ENCODE assay signal across 9 cellular contexts in genomic region chr21:38277501-38278111, GRCh38. TPM values are rescaled to one million over a fixed set of nuclear protein-coding genes. Genes with fewer than 3 reads are reported as not detected.
DNase-seq lines count a peak whose midpoint lies in the region; ATAC-seq and TF ChIP-seq lines count a peak whose summit lies in the region.
"Had no signal": no experiment of that assay in that cellular context is flagged by ENCODE, and none has a peak within 500 bp of the region (broad histone marks: within the 10 kb centered on the region; RNA-seq: fewer than 3 reads in every experiment).

No MANE protein-coding gene starts in this region.

- peaks cover 7% of the 10 kb centered on the region for H3K4me1 Mint-ChIP-seq in activated CD8-positive, alpha-beta T cell treated with anti-CD3 and anti-CD28 coated beads for 36 hours (ENCODE audit: low read depth)
- no peaks in the 10 kb centered on the region for H3K4me1 Mint-ChIP-seq in activated CD8-positive, alpha-beta T cell treated with anti-CD3 and anti-CD28 coated beads, Interleukin-2, amount 10 ng/mL, durations not matched to agents 7 days and 5 days (ENCODE audit: low read depth)

- no peaks in the 10 kb centered on the region for H3K27me3 ChIP-seq in SJSA1 (replicated peaks)
- no peaks in the 10 kb centered on the region for H3K27me3 ChIP-seq in fibroblast of lung (ENCODE audit: control insufficient read depth, insufficient read depth, low read length)
- no peaks in the 10 kb centered on the region for H3K27me3 ChIP-seq in skeletal muscle satellite cell (ENCODE audit: control insufficient read depth, insufficient read depth, low read length)

- no peaks in the 10 kb centered on the region for H3K9me3 Mint-ChIP-seq in activated CD8-positive, alpha-beta T cell treated with anti-CD3 and anti-CD28 coated beads for 36 hours
- no peaks in the 10 kb centered on the region for H3K9me3 Mint-ChIP-seq in activated CD8-positive, alpha-beta T cell treated with anti-CD3 and anti-CD28 coated beads, Interleukin-2, amount 10 ng/mL, durations not matched to agents 7 days and 5 days (ENCODE audit: insufficient read depth)

- H3K36me3 ChIP-seq in SJSA1, result no peaks in the 10 kb centered on the region
- H3K36me3 ChIP-seq in fibroblast of lung (ENCODE audit: control insufficient read depth, insufficient read depth, low read length), result no peaks in the 10 kb centered on the region
- no peaks in the 10 kb centered on the region for H3K36me3 ChIP-seq in skeletal muscle satellite cell (ENCODE audit: insufficient read depth, low read length)

- no peak overlapping the region for H3K4me3 ChIP-seq in SJSA1
- no peak overlapping the region for H3K4me3 ChIP-seq in fibroblast of lung (replicated peaks in 1 of 4; ENCODE audit: control extremely low read depth in 1 of 4, insufficient read depth in 1 of 4, low read depth in 3 of 4, low read length in 4 of 4)
- H3K4me3 ChIP-seq in skeletal muscle satellite cell (ENCODE audit: low read length), result no peak overlapping the region

- H3K79me2 ChIP-seq in fibroblast of lung (ENCODE audit: control insufficient read depth, insufficient read depth, low read length), result no peaks in the 10 kb centered on the region

- no peak overlapping the region for H3K27ac Mint-ChIP-seq in activated CD8-positive, alpha-beta T cell treated with anti-CD3 and anti-CD28 coated beads for 36 hours
- no peak overlapping the region for H3K27ac Mint-ChIP-seq in activated CD8-positive, alpha-beta T cell treated with anti-CD3 and anti-CD28 coated beads, Interleukin-2, amount 10 ng/mL, durations not matched to agents 7 days and 5 days

- peak overlapping the region; percentile 72 for H3K27ac ChIP-seq in SJSA1
- peak overlapping the region; percentile 63 for H3K27ac ChIP-seq in fibroblast of lung (ENCODE audit: insufficient read depth, low read length)
- H3K27ac ChIP-seq: C4-2B had no signal

- no peak overlapping the region for H3K4me3 Mint-ChIP-seq in activated CD8-positive, alpha-beta T cell treated with anti-CD3 and anti-CD28 coated beads for 36 hours
- H3K4me3 Mint-ChIP-seq in activated CD8-positive, alpha-beta T cell treated with anti-CD3 and anti-CD28 coated beads, Interleukin-2, amount 10 ng/mL, durations not matched to agents 7 days and 5 days, result no peak overlapping the region

- H4K20me1 ChIP-seq in fibroblast of lung (ENCODE audit: control insufficient read depth, extremely low read depth, insufficient read depth, low read length), result no peaks in the 10 kb centered on the region

- H3K36me3 Mint-ChIP-seq in activated CD8-positive, alpha-beta T cell treated with anti-CD3 and anti-CD28 coated beads for 36 hours (ENCODE audit: low read depth), result no peaks in the 10 kb centered on the region
- no peaks in the 10 kb centered on the region for H3K36me3 Mint-ChIP-seq in activated CD8-positive, alpha-beta T cell treated with anti-CD3 and anti-CD28 coated beads, Interleukin-2, amount 10 ng/mL, durations not matched to agents 7 days and 5 days (ENCODE audit: low read depth)

- H3K4me1 ChIP-seq in SJSA1 (replicated peaks), result peaks cover 29% of the 10 kb centered on the region
- peaks cover 12% of the 10 kb centered on the region for H3K4me1 ChIP-seq in fibroblast of lung (ENCODE audit: control insufficient read depth, extremely low read depth, insufficient read depth, low read length)
- H3K4me1 ChIP-seq in skeletal muscle satellite cell (ENCODE audit: control insufficient read depth, insufficient read depth, low read length), result peaks cover 41% of the 10 kb centered on the region

- peak; percentile 17 for DNase-seq in activated CD8-positive, alpha-beta T cell treated with anti-CD3 and anti-CD28 coated beads for 36 hours
- DNase-seq in activated CD8-positive, alpha-beta T cell treated with anti-CD3 and anti-CD28 coated beads, Interleukin-2, amount 10 ng/mL, durations not matched to agents 7 days and 5 days, result no peak
- peak; percentile 78 to 81 for DNase-seq in SJSA1 (ENCODE audit: low read depth in 1 of 2, low spot score in 2 of 2)
- peak; percentile 98 to 100 for DNase-seq in fibroblast of lung (ENCODE audit: low read depth in 2 of 2)
- no peak for DNase-seq in NCI-H1105 treated with DMSO at 0.1 percent for 48 hours (lab: John Stamatoyannopoulos, UW)

- POLR2A ChIA-PET in activated CD8-positive, alpha-beta T cell treated with anti-CD3 and anti-CD28 coated beads for 36 hours (lab: Charles Lee), result no interaction called here
- POLR2A ChIA-PET in activated CD8-positive, alpha-beta T cell treated with anti-CD3 and anti-CD28 coated beads, Interleukin-2, amount 10 ng/mL, durations not matched to agents 7 days and 5 days (lab: Charles Lee), result no interaction called here

- intact Hi-C loops in activated CD8-positive, alpha-beta T cell treated with anti-CD3 and anti-CD28 coated beads for 36 hours (cut with micrococcal nuclease), result no loop called here

- H3K27me3 Mint-ChIP-seq in activated CD8-positive, alpha-beta T cell treated with anti-CD3 and anti-CD28 coated beads for 36 hours, result peaks cover 3% of the 10 kb centered on the region
- no peaks in the 10 kb centered on the region for H3K27me3 Mint-ChIP-seq in activated CD8-positive, alpha-beta T cell treated with anti-CD3 and anti-CD28 coated beads, Interleukin-2, amount 10 ng/mL, durations not matched to agents 7 days and 5 days (ENCODE audit: low read depth)

- no peak for TF ChIP-seq CTCF in activated CD8-positive, alpha-beta T cell treated with anti-CD3 and anti-CD28 coated beads for 36 hours (IDR thresholded peaks at IDR 0.05)
- TF ChIP-seq CTCF in fibroblast of lung (conservative IDR thresholded peaks at IDR 0.05 in 1 of 2, IDR thresholded peaks at IDR 0.05 in 1 of 2; ENCODE audit: low read depth in 1 of 2, low read length in 2 of 2), result no peak

- peak; percentile 84 for ATAC-seq in activated CD8-positive, alpha-beta T cell treated with anti-CD3 and anti-CD28 coated beads for 36 hours
- no peak for ATAC-seq in activated CD8-positive, alpha-beta T cell treated with anti-CD3 and anti-CD28 coated beads, Interleukin-2, amount 10 ng/mL, durations not matched to agents 7 days and 5 days
- no peak for ATAC-seq in GM18520 (IDR thresholded peaks at IDR 0.05; ENCODE audit: unreplicated experiment)
- ATAC-seq in HG02759 (IDR thresholded peaks at IDR 0.05; ENCODE audit: unreplicated experiment), result no peak

- H3K9ac ChIP-seq in fibroblast of lung (ENCODE audit: insufficient read depth, low read length), result no peak overlapping the region
- H3K9ac ChIP-seq in skeletal muscle satellite cell (ENCODE audit: low read depth, low read length), result peak overlapping the region; percentile 80

- H2AFZ ChIP-seq in fibroblast of lung (ENCODE audit: low read length), result no peak overlapping the region

- CTCF ChIA-PET in activated CD8-positive, alpha-beta T cell treated with anti-CD3 and anti-CD28 coated beads for 36 hours (lab: Charles Lee), result interaction anchor here (1.2 kb wide), 1 partner anchor 79 kb away, joined by 3 read pairs; no protein-coding TSS in a partner anchor
- CTCF ChIA-PET in activated CD8-positive, alpha-beta T cell treated with anti-CD3 and anti-CD28 coated beads, Interleukin-2, amount 10 ng/mL, durations not matched to agents 7 days and 5 days (lab: Charles Lee), result no interaction called here

- H3K4me2 ChIP-seq in fibroblast of lung (ENCODE audit: extremely low read depth, insufficient read depth, low read length), result no peak overlapping the region
- H3K4me2 ChIP-seq in skeletal muscle satellite cell (ENCODE audit: low read length), result peak overlapping the region; percentile 38

- H3K9me3 ChIP-seq in SJSA1 (replicated peaks) (no peaks in the 10 kb centered on the region), fibroblast of lung (ENCODE audit: control insufficient read depth, insufficient read depth, low read depth, low read length) (no peaks in the 10 kb centered on the region), skeletal muscle satellite cell (replicated peaks; ENCODE audit: low read length) (no peaks in the 10 kb centered on the region)

RNA-seq across cellular contexts. Expression of gene KCNJ15, which starts 20.8 kb away (rescaled TPM):
- under 1 TPM in 1 of 2 experiments, not detected in 1; 0.43 TPM for total RNA-seq in activated CD8-positive, alpha-beta T cell treated with anti-CD3 and anti-CD28 coated beads for 36 hours
- total RNA-seq in activated CD8-positive, alpha-beta T cell treated with anti-CD3 and anti-CD28 coated beads, Interleukin-2, amount 10 ng/mL, durations not matched to agents 7 days and 5 days, result not detected
- 0.05 TPM in 1 of 2 replicates, not detected in the other for total RNA-seq in SJSA1 (2014; rRNA removed; shearing (Covaris generic))
- total RNA-seq in fibroblast of lung, result 0.83 and 1.5 TPM in 2 replicates
- 0.44 and 3.2 TPM in 2 replicates for polyA plus RNA-seq in fibroblast of lung
- polyA plus RNA-seq in fibroblast of lung (2012), result 0.20 and 1.5 TPM in 2 replicates
- 18.1 TPM in 1 of 2 replicates, not detected in the other for polyA minus RNA-seq in fibroblast of lung (ENCODE audit: low replicate concordance)
- 20.0 and 24.5 TPM in 2 replicates for total RNA-seq in skeletal muscle satellite cell (2012; rRNA removed)

Comparison
In these comparisons a context has a peak if more than half of its experiments do, and no peak if none do; other contexts are left out.
1. DNase-seq: peak in activated CD8-positive, alpha-beta T cell treated with anti-CD3 and anti-CD28 coated beads for 36 hours (single experiment), SJSA1 (2 of 2) and fibroblast of lung (2 of 2); none in activated CD8-positive, alpha-beta T cell treated with anti-CD3 and anti-CD28 coated beads, Interleukin-2, amount 10 ng/mL, durations not matched to agents 7 days and 5 days (single experiment) and NCI-H1105 treated with DMSO at 0.1 percent for 48 hours (single experiment).